ENCODE assay signal across 14 cellular contexts in genomic region chr13:42270160-42270856, GRCh38. TPM values are rescaled to one million over a fixed set of nuclear protein-coding genes. Genes with fewer than 3 reads are reported as not detected.
A peak's percentile ranks its signal among the peaks of the same experiment; 100 is the strongest.
DNase-seq lines count a peak whose midpoint lies in the region; ATAC-seq and TF ChIP-seq lines count a peak whose summit lies in the region.
"Had no signal": no experiment of that assay in that cellular context is flagged by ENCODE, and none has a peak within 500 bp of the region (broad histone marks: within the 10 kb centered on the region; RNA-seq: fewer than 3 reads in every experiment).

No MANE protein-coding gene starts in this region.

- H3K27ac ChIP-seq in OCI-LY1 (ENCODE audit: low read depth, low read length, poor library complexity, severe bottlenecking): no peak overlapping the region
- H3K27ac ChIP-seq in dorsolateral prefrontal cortex: peak overlapping the region in 27 of 59 donors; percentile 84 to 98 (median 95)
- H3K27ac ChIP-seq in osteoblast (ENCODE audit: low read depth, low read length): no peak overlapping the region

- no peak for DNase-seq in activated T-cell treated with anti-CD3 and anti-CD28 coated beads, Interleukin-2, amount 50 U/mL, for 24 hours
- no peak for DNase-seq in activated T-cell treated with anti-CD3 and anti-CD28 coated beads, Interleukin-2, amount 50 U/mL, for 1 hour
- DNase-seq in dorsolateral prefrontal cortex (no peak), osteoblast (ENCODE audit: insufficient read length, low spot score, missing footprints) (no peak), HUDEP-2 (lab: John Stamatoyannopoulos, UW; ENCODE audit: unreplicated experiment in 76 of 76) (no peak)
- no peak for DNase-seq in stimulated activated naive CD4-positive, alpha-beta T cell (lab: John Stamatoyannopoulos, UW)
- DNase-seq: activated CD4-positive, CD25-positive, alpha-beta regulatory T cell; mesendoderm; NCI-H1417 treated with DMSO at 0.1 percent for 48 hours; NCI-H526; SIG-M5; upper lobe of left lung had no signal

- H3K27ac Mint-ChIP-seq in activated T-cell treated with anti-CD3 and anti-CD28 coated beads, Interleukin-2, amount 50 U/mL, for 24 hours: peak overlapping the region; percentile 98

- peak overlapping the region; percentile 95 for H3K4me3 ChIP-seq in OCI-LY1 (ENCODE audit: low read depth, low read length, poor library complexity, severe bottlenecking)
- peak overlapping the region in 52 of 59 donors; percentile 62 to 100 (median 94) for H3K4me3 ChIP-seq in dorsolateral prefrontal cortex
- peak overlapping the region; percentile 92 for H3K4me3 ChIP-seq in osteoblast (ENCODE audit: insufficient read depth, low read length)

- H3K4me3 Mint-ChIP-seq in activated T-cell treated with anti-CD3 and anti-CD28 coated beads, Interleukin-2, amount 50 U/mL, for 24 hours: peak overlapping the region; percentile 99

- no peak for ATAC-seq in HG03045 (IDR thresholded peaks at IDR 0.05; ENCODE audit: unreplicated experiment)

- no peak for TF ChIP-seq CTCF in OCI-LY1 (IDR thresholded peaks at IDR 0.05; ENCODE audit: low read length)
- no peak for TF ChIP-seq CTCF in dorsolateral prefrontal cortex (IDR thresholded peaks at IDR 0.05 in 54 of 56, conservative IDR thresholded peaks at IDR 0.05 in 2 of 56; ENCODE audit: low read depth in 1 of 56, partially characterized antibody in 56 of 56)
- TF ChIP-seq CTCF in osteoblast (IDR thresholded peaks at IDR 0.05; ENCODE audit: extremely low read depth, low read depth, low read length): no peak

- H4K20me1 ChIP-seq in OCI-LY1 (ENCODE audit: insufficient read depth, low read length) (no peaks in the 10 kb centered on the region), osteoblast (ENCODE audit: insufficient read depth, low read length) (no peaks in the 10 kb centered on the region)

- no peaks in the 10 kb centered on the region for H3K9me2 ChIP-seq in OCI-LY1 (ENCODE audit: low read depth, low read length)

- H3K9me3 Mint-ChIP-seq in activated T-cell treated with anti-CD3 and anti-CD28 coated beads, Interleukin-2, amount 50 U/mL, for 24 hours: peaks cover 6% of the 10 kb centered on the region

- H2AFZ ChIP-seq in OCI-LY1 (ENCODE audit: low read length) (0 out of 2 replicates have a peak overlapping the region, but pooled peaks have one; percentile 20), osteoblast (ENCODE audit: low read length) (peak overlapping the region; percentile 99)

- peaks cover 28% of the 10 kb centered on the region for H3K79me2 ChIP-seq in OCI-LY1 (ENCODE audit: insufficient read depth, low read length)
- H3K79me2 ChIP-seq in osteoblast (ENCODE audit: insufficient read depth, low read length): peaks cover 34% of the 10 kb centered on the region

- no peaks in the 10 kb centered on the region for H3K27me3 ChIP-seq in OCI-LY1 (ENCODE audit: insufficient read depth, low read length)
- H3K27me3 ChIP-seq in dorsolateral prefrontal cortex: no peaks in the 10 kb centered on the region
- no peaks in the 10 kb centered on the region for H3K27me3 ChIP-seq in osteoblast (ENCODE audit: insufficient read depth, low read length)
- H3K27me3 ChIP-seq: upper lobe of left lung had no signal

- H3K9me3 ChIP-seq in OCI-LY1 (ENCODE audit: low read length): no peaks in the 10 kb centered on the region
- no peaks in the 10 kb centered on the region for H3K9me3 ChIP-seq in osteoblast (ENCODE audit: low read depth, low read length)
- H3K9me3 ChIP-seq: upper lobe of left lung had no signal

- no peaks in the 10 kb centered on the region for H3F3A ChIP-seq in OCI-LY1 (ENCODE audit: insufficient read depth, low read length)

- peaks cover 33% of the 10 kb centered on the region for H3K4me1 ChIP-seq in OCI-LY1 (ENCODE audit: insufficient read depth, low read length, severe bottlenecking)
- H3K4me1 ChIP-seq in osteoblast (ENCODE audit: insufficient read depth, low read length): peaks cover 30% of the 10 kb centered on the region

- peak overlapping the region; percentile 82; the same call in 1 of the 2 replicates for H3K4me2 ChIP-seq in OCI-LY1 (ENCODE audit: low read length)
- H3K4me2 ChIP-seq in osteoblast (ENCODE audit: insufficient read depth, low read length): peak overlapping the region; percentile 83

- H3K36me3 Mint-ChIP-seq in activated T-cell treated with anti-CD3 and anti-CD28 coated beads, Interleukin-2, amount 50 U/mL, for 24 hours (ENCODE audit: low read depth): peaks cover 29% of the 10 kb centered on the region

- no peaks in the 10 kb centered on the region for H3K27me3 Mint-ChIP-seq in activated T-cell treated with anti-CD3 and anti-CD28 coated beads, Interleukin-2, amount 50 U/mL, for 24 hours

- intact Hi-C loops in dorsolateral prefrontal cortex (cut with DNase I): loop anchor here in 1 of 2 donors (2.0 kb wide), 1 partner anchor 230 kb away; no protein-coding TSS in a partner anchor

- no peaks in the 10 kb centered on the region for H3K36me3 ChIP-seq in OCI-LY1 (ENCODE audit: insufficient read depth, low read length)
- no peaks in the 10 kb centered on the region for H3K36me3 ChIP-seq in osteoblast (ENCODE audit: insufficient read depth, low read length)
- H3K36me3 ChIP-seq: upper lobe of left lung had no signal

- no peak overlapping the region; the same call in 1 of the 2 replicates for H3K9ac ChIP-seq in OCI-LY1 (ENCODE audit: low read length)

- H3K4me1 Mint-ChIP-seq in activated T-cell treated with anti-CD3 and anti-CD28 coated beads, Interleukin-2, amount 50 U/mL, for 24 hours (ENCODE audit: low read depth): peaks cover 39% of the 10 kb centered on the region

RNA-seq across cellular contexts. Expression of gene AKAP11, which starts 1.6 kb away (rescaled TPM):
- 100 to 1,000 TPM in 111 of 120 experiments, 10 to 100 TPM in 9; 67.6 to 189 (median 142) TPM for total RNA-seq in dorsolateral prefrontal cortex
- total RNA-seq in osteoblast: 29.3 and 30.1 TPM in 2 replicates
